Comparison of ENCODE assay signal across 8 cellular contexts in genomic region chr14:24147761-24148428, GRCh38. TPM values are rescaled to one million over a fixed set of nuclear protein-coding genes. Genes with fewer than 3 reads are reported as not detected.
A peak's percentile ranks its signal among the peaks of the same experiment; 100 is the strongest.
DNase-seq lines count a peak whose midpoint lies in the region; ATAC-seq and TF ChIP-seq lines count a peak whose summit lies in the region.

No MANE protein-coding gene starts in this region.

- ATAC-seq in body of pancreas (no peak), HG03565 (IDR thresholded peaks at IDR 0.05; ENCODE audit: unreplicated experiment) (no peak), GM18519 (IDR thresholded peaks at IDR 0.05; ENCODE audit: low FRiP score, unreplicated experiment) (no peak)

- TF ChIP-seq CTCF in left ventricle myocardium inferior (IDR thresholded peaks at IDR 0.05; ENCODE audit: borderline replicate concordance): no peak
- no peak for TF ChIP-seq CTCF in body of pancreas (IDR thresholded peaks at IDR 0.05)

- peak overlapping the region; percentile 92 for H3K56ac ChIP-seq in mesendoderm (ENCODE audit: low read length)

- DNase-seq in left ventricle myocardium inferior (no peak), cardiac septum (ENCODE audit: low spot score) (no peak), body of pancreas (no peak), mesendoderm (peak; percentile 29), SIG-M5 treated with dmso at 0.1 percent for 504 hours (lab: John Stamatoyannopoulos, UW; ENCODE audit: unreplicated experiment) (no peak), retina (no peak)

- peaks cover 20% of the 10 kb centered on the region for H3K79me1 ChIP-seq in mesendoderm (ENCODE audit: low read length)

- peak overlapping the region; percentile 66 for H3K23ac ChIP-seq in mesendoderm (ENCODE audit: low read length)

- no peaks in the 10 kb centered on the region for H3K9me3 ChIP-seq in left ventricle myocardium inferior (replicated peaks)
- H3K9me3 ChIP-seq in body of pancreas: no peaks in the 10 kb centered on the region

- H4K5ac ChIP-seq in mesendoderm (ENCODE audit: low read length): no peak overlapping the region

- 4 to 9% methylated on average over 13 to 27 of the region's 29 CpGs for WGBS in body of pancreas, 2 donors
- WGBS in mesendoderm (ENCODE audit: extremely low coverage, insufficient coverage, low lambda C conversion rate): no CpG with 5 or more reads among the region's 29 CpGs

- H3K27ac ChIP-seq in left ventricle myocardium inferior (replicated peaks): peak overlapping the region; percentile 98
- peak overlapping the region; percentile 76 to 87 (median 80) for H3K27ac ChIP-seq in body of pancreas
- peak overlapping the region; percentile 46 for H3K27ac ChIP-seq in mesendoderm (ENCODE audit: low read depth, low read length)

- peaks cover 59% of the 10 kb centered on the region for H3K36me3 ChIP-seq in left ventricle myocardium inferior
- peaks cover 0 to 16% of the 10 kb centered on the region in 2 donors for H3K36me3 ChIP-seq in body of pancreas (replicated peaks in 1 of 2; ENCODE audit: insufficient read depth in 1 of 2, low read depth in 2 of 2)
- peaks cover 12% of the 10 kb centered on the region for H3K36me3 ChIP-seq in mesendoderm (ENCODE audit: control insufficient read depth, insufficient read depth, low read length)

- intact Hi-C loops in left ventricle myocardium inferior (cut with micrococcal nuclease) (no loop called here), cardiac septum (cut with DNase I) (no loop called here), body of pancreas (cut with DNase I) (no loop called here)

- peak overlapping the region; percentile 43 for H3K18ac ChIP-seq in mesendoderm (ENCODE audit: low read length)

- no peak overlapping the region for H2BK120ac ChIP-seq in mesendoderm (ENCODE audit: low read depth, low read length)

- H4K8ac ChIP-seq in mesendoderm (ENCODE audit: low read depth, low read length): no peak overlapping the region

- H3K4ac ChIP-seq in mesendoderm (ENCODE audit: low read depth, low read length): no peak overlapping the region

- H2AK5ac ChIP-seq in mesendoderm (ENCODE audit: low read length): peak overlapping the region; percentile 38

- H3K4me1 ChIP-seq in left ventricle myocardium inferior: peaks cover 52% of the 10 kb centered on the region
- peaks cover 36% of the 10 kb centered on the region for H3K4me1 ChIP-seq in body of pancreas
- H3K4me1 ChIP-seq in mesendoderm (ENCODE audit: control insufficient read depth, low read depth, low read length): peaks cover 8% of the 10 kb centered on the region

- TF ChIP-seq POLR2A in body of pancreas (IDR thresholded peaks at IDR 0.05): no peak

- H3K4me2 ChIP-seq in mesendoderm (ENCODE audit: low read length): peak overlapping the region; percentile 98

- peaks cover 16% of the 10 kb centered on the region for H3K79me2 ChIP-seq in mesendoderm (ENCODE audit: control insufficient read depth, insufficient read depth, low read length)

- H2BK5ac ChIP-seq in mesendoderm (ENCODE audit: low read length): no peak overlapping the region

- H2BK15ac ChIP-seq in mesendoderm (replicated peaks; ENCODE audit: low read depth): no peak overlapping the region

- H3K27me3 ChIP-seq in left ventricle myocardium inferior (ENCODE audit: low read depth) (no peaks in the 10 kb centered on the region), body of pancreas (no peaks in the 10 kb centered on the region), mesendoderm (ENCODE audit: insufficient read depth, low read length, poor library complexity) (no peaks in the 10 kb centered on the region)

- H3K4me3 ChIP-seq in left ventricle myocardium inferior (peak overlapping the region; percentile 99), body of pancreas (peak overlapping the region; percentile 87 to 96), mesendoderm (ENCODE audit: low read length) (peak overlapping the region; percentile 78)

- peak overlapping the region; percentile 98 for H3K9ac ChIP-seq in mesendoderm (ENCODE audit: low read length)

RNA-seq across cellular contexts. Expression of gene RNF31, which starts 0.6 kb away (rescaled TPM):
- total RNA-seq in left ventricle myocardium inferior (34.8 TPM), cardiac septum (31.3 TPM), body of pancreas (10 to 100 TPM; 38.1 to 83.1 TPM)
- polyA plus RNA-seq in mesendoderm (2013, experiment 1 of 2): 56.1 TPM
- 50.3 TPM for polyA plus RNA-seq in mesendoderm (2013, experiment 2 of 2)

RNA-seq across cellular contexts. Expression of gene PSME2, which starts 1.5 kb away (rescaled TPM):
- total RNA-seq in left ventricle myocardium inferior (89.7 TPM), cardiac septum (49.7 TPM), body of pancreas (10 to 100 TPM; 29.3 to 30.4 TPM)
- polyA plus RNA-seq in mesendoderm (2013, experiment 1 of 2): 96.5 TPM
- 93.0 TPM for polyA plus RNA-seq in mesendoderm (2013, experiment 2 of 2)

RNA-seq across cellular contexts. Expression of gene EMC9, which starts 6.5 kb away (rescaled TPM):
- 14.5 TPM for total RNA-seq in left ventricle myocardium inferior
- total RNA-seq in cardiac septum: 14.6 TPM
- 10 to 100 TPM in 1 of 2 donors, 1 to 10 TPM in 1; 9.9 to 21.1 TPM for total RNA-seq in body of pancreas
- 23.2 TPM for polyA plus RNA-seq in mesendoderm (2013, experiment 1 of 2)
- polyA plus RNA-seq in mesendoderm (2013, experiment 2 of 2): 21.0 TPM

RNA-seq across cellular contexts. Expression of gene PSME1, which starts 11.9 kb away (rescaled TPM):
- 108 TPM for total RNA-seq in left ventricle myocardium inferior
- 61.3 TPM for total RNA-seq in cardiac septum
- 10 to 100 TPM; 78.4 to 93.7 TPM for total RNA-seq in body of pancreas
- polyA plus RNA-seq in mesendoderm (2013, experiment 1 of 2): 30.5 TPM
- 31.4 TPM for polyA plus RNA-seq in mesendoderm (2013, experiment 2 of 2)

RNA-seq across cellular contexts. Expression of gene IRF9, which starts 13.2 kb away (rescaled TPM):
- total RNA-seq in left ventricle myocardium inferior (24.0 TPM), cardiac septum (44.8 TPM), body of pancreas (10 to 100 TPM; 12.5 to 21.5 TPM)
- 5.0 TPM for polyA plus RNA-seq in mesendoderm (2013, experiment 1 of 2)
- polyA plus RNA-seq in mesendoderm (2013, experiment 2 of 2): 6.0 TPM

Comparison
In these comparisons a context has a peak if more than half of its experiments do, and no peak if none do; other contexts are left out.
1. H3K27ac ChIP-seq: peak in every context shown above with its lines; median percentile 98 in left ventricle myocardium inferior; 80 in body of pancreas; 46 in mesendoderm.